ENCODE assay signal across 29 cellular contexts in genomic region chr9:89764217-89764616, GRCh38.
"Had no signal": no experiment of that assay in that cellular context is flagged by ENCODE, and none has a peak within 500 bp of the region (broad histone marks: within the 10 kb centered on the region; RNA-seq: fewer than 3 reads in every experiment).

No MANE protein-coding gene starts in this region.

- DNase-seq: naive B cell; naive thymus-derived CD8-positive, alpha-beta T cell; nephron progenitor cell; nucleus accumbens; pancreas; right lobe of liver; sigmoid colon; small intestine; stimulated activated CD4-positive, alpha-beta T cell treated with anti-CD3 and anti-CD28 coated beads, Interleukin-15, amount 100 ng/mL, for 24 hours; stimulated activated CD4-positive, alpha-beta T cell treated with anti-CD3 and anti-CD28 coated beads, Interleukin-2, amount 100 ng/mL, for 24 hours; stimulated activated CD4-positive, alpha-beta T cell treated with anti-CD3 and anti-CD28 coated beads, Interleukin-2, amount 100 ng/mL, for 48 hours; stimulated activated CD4-positive, alpha-beta T cell treated with anti-CD3 and anti-CD28 coated beads, Interleukin-4, amount 100 ng/mL, for 24 hours; stimulated activated naive B cell treated with anti-CD40 and anti-IgM and Interleukin-4, amounts not matched to agents 10 μg/mL and 1 μg/mL and 100 μg/mL, for 72 hours; stimulated activated naive CD4-positive, alpha-beta T cell treated with Interleukin-2 at 50 U/mL for 16 hours; stomach; thyroid gland; upper lobe of right lung; uterus had no signal

- H3K4me1 ChIP-seq: pancreas, psoas muscle, sigmoid colon, stomach, thyroid gland, tibial nerve, upper lobe of right lung, uterus had no signal

- H3K27me3 ChIP-seq: pancreas, right lobe of liver, sigmoid colon, stomach, thyroid gland, tibial nerve, upper lobe of right lung, uterus had no signal

- H3K4me3 Mint-ChIP-seq: naive thymus-derived CD8-positive, alpha-beta T cell; natural killer cell treated with Interleukin-12 subunit alpha and Interleukin-12 subunit beta and Interleukin-15 and Interleukin-18, amount 100 ng/mL, for 72 hours; nephron progenitor cell; neural crest cell; stimulated activated effector memory CD8-positive, alpha-beta T cell treated with anti-CD3 and anti-CD28 coated beads, Interleukin-12 subunit alpha, Interleukin-12 subunit beta, amount 100 ng/mL, for 72 hours; stimulated activated naive B cell treated with anti-CD40 and anti-IgM and Interleukin-4, amounts not matched to agents 10 μg/mL and 1 μg/mL and 100 μg/mL, for 72 hours; stimulated activated naive CD8-positive, alpha-beta T cell treated with anti-CD3 and anti-CD28 coated beads, Interleukin-15, Interleukin-2, amounts not matched to agents 100 ng/mL and 50 ng/mL, for 24 hours; type B pancreatic cell had no signal

- H3K36me3 ChIP-seq: neutrophil, pancreas, right lobe of liver, sigmoid colon, stomach, thoracic aorta, thyroid gland, tibial nerve, upper lobe of right lung, uterus had no signal

- H3K9me3 ChIP-seq: neutrophil, pancreas, psoas muscle, right lobe of liver, sigmoid colon, stomach, thoracic aorta, thyroid gland, tibial nerve, upper lobe of right lung, uterus had no signal

- H3K27ac Mint-ChIP-seq: naive thymus-derived CD8-positive, alpha-beta T cell; natural killer cell treated with Interleukin-12 subunit alpha and Interleukin-12 subunit beta and Interleukin-15 and Interleukin-18, amount 100 ng/mL, for 72 hours; nephron progenitor cell; progenitor cell of endocrine pancreas; stimulated activated effector memory CD8-positive, alpha-beta T cell treated with anti-CD3 and anti-CD28 coated beads, Interleukin-12 subunit alpha, Interleukin-12 subunit beta, amount 100 ng/mL, for 72 hours; stimulated activated naive B cell treated with anti-CD40 and anti-IgM and Interleukin-4, amounts not matched to agents 10 μg/mL and 1 μg/mL and 100 μg/mL, for 72 hours; stimulated activated naive CD8-positive, alpha-beta T cell treated with anti-CD3 and anti-CD28 coated beads, Interleukin-15, Interleukin-2, amounts not matched to agents 100 ng/mL and 50 ng/mL, for 24 hours; type B pancreatic cell had no signal

- H3K36me3 Mint-ChIP-seq: naive B cell; naive thymus-derived CD8-positive, alpha-beta T cell; natural killer cell treated with Interleukin-12 subunit alpha and Interleukin-12 subunit beta and Interleukin-15 and Interleukin-18, amount 100 ng/mL, for 72 hours; stimulated activated effector memory CD8-positive, alpha-beta T cell treated with anti-CD3 and anti-CD28 coated beads, Interleukin-12 subunit alpha, Interleukin-12 subunit beta, amount 100 ng/mL, for 72 hours; type B pancreatic cell had no signal

- H3K9me3 Mint-ChIP-seq: naive B cell; naive thymus-derived CD8-positive, alpha-beta T cell; natural killer cell treated with Interleukin-12 subunit alpha and Interleukin-12 subunit beta and Interleukin-15 and Interleukin-18, amount 100 ng/mL, for 72 hours; neural crest cell; stimulated activated effector memory CD8-positive, alpha-beta T cell treated with anti-CD3 and anti-CD28 coated beads, Interleukin-12 subunit alpha, Interleukin-12 subunit beta, amount 100 ng/mL, for 72 hours had no signal

- H3K27me3 Mint-ChIP-seq: stimulated activated naive B cell treated with anti-CD40 and anti-IgM and Interleukin-4, amounts not matched to agents 10 μg/mL and 1 μg/mL and 100 μg/mL, for 72 hours; stimulated activated naive CD8-positive, alpha-beta T cell treated with anti-CD3 and anti-CD28 coated beads, Interleukin-15, Interleukin-2, amounts not matched to agents 100 ng/mL and 50 ng/mL, for 24 hours had no signal

- H3K27ac ChIP-seq: neutrophil, pancreas, psoas muscle, right lobe of liver, sigmoid colon, stomach, thoracic aorta, thyroid gland, tibial nerve, upper lobe of right lung, uterus had no signal

- ATAC-seq: naive thymus-derived CD8-positive, alpha-beta T cell; pancreas; psoas muscle; right cardiac atrium; right lobe of liver; stimulated activated effector memory CD8-positive, alpha-beta T cell treated with anti-CD3 and anti-CD28 coated beads, Interleukin-12 subunit alpha, Interleukin-12 subunit beta, amount 100 ng/mL, for 72 hours; stimulated activated naive B cell treated with anti-CD40 and anti-IgM and Interleukin-4, amounts not matched to agents 10 μg/mL and 1 μg/mL and 100 μg/mL, for 72 hours; upper lobe of right lung had no signal

- H3K4me3 ChIP-seq: pancreas, psoas muscle, right lobe of liver, sigmoid colon, stomach, thoracic aorta, thyroid gland, tibial nerve, upper lobe of right lung, uterus had no signal

- FAIRE-seq: pancreas, small intestine had no signal

- H3K4me1 Mint-ChIP-seq: neural crest cell; stimulated activated effector memory CD8-positive, alpha-beta T cell treated with anti-CD3 and anti-CD28 coated beads, Interleukin-12 subunit alpha, Interleukin-12 subunit beta, amount 100 ng/mL, for 72 hours had no signal
